18 cellular contexts compared by ENCODE assay signal in the genomic region with DNA sequence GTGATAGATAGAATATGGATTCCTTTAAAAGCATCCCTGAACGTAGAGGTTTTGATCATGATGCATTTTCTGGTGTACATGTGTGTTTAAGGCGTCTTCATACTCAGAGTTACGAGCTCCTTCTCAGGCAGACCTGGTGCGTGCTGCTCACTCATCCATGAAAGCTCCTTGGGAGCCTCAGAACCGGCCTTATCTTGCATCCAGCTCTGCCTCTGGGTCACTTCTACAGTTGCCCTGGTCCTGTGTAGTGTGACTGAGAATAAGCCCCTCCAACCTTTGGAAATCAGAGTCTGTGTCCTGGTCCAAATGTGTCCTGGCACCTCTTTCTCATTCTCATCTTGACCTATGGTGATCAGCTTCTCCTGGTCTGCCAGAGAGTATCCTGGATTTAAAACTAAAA. TPM values are rescaled to one million over a fixed set of nuclear protein-coding genes. Genes with fewer than 3 reads are reported as not detected.
"Had no signal": no experiment of that assay in that cellular context is flagged by ENCODE, and none has a peak within 500 bp of the region (broad histone marks: within the 10 kb centered on the region; RNA-seq: fewer than 3 reads in every experiment).

No MANE protein-coding gene starts in this region.

- H3K4me3 ChIP-seq: coronary artery, left lung, prostate gland, right atrium auricular region, sigmoid colon, stomach, thyroid gland had no signal

- H3K27me3 Mint-ChIP-seq: naive thymus-derived CD4-positive, alpha-beta T cell had no signal

- H3K36me3 ChIP-seq: left lung, prostate gland, thyroid gland had no signal

- H3K4me1 ChIP-seq: prostate gland, thyroid gland had no signal

- DNase-seq: kidney; left lung; mesenchymal stem cell; midbrain; naive thymus-derived CD4-positive, alpha-beta T cell; nucleus accumbens; sigmoid colon; stimulated activated CD4-positive, alpha-beta T cell treated with anti-CD3 and anti-CD28 coated beads, Interleukin-2, amount 100 ng/mL, for 24 hours; stimulated activated CD4-positive, alpha-beta T cell treated with anti-CD3 and anti-CD28 coated beads, Interleukin-4, amount 100 ng/mL, for 24 hours; stimulated activated naive CD4-positive, alpha-beta T cell treated with Interleukin-2 at 50 U/mL for 16 hours; stomach; trophoblast cell had no signal

- H3K36me3 Mint-ChIP-seq: stimulated activated effector memory CD8-positive, alpha-beta T cell treated with anti-CD3 and anti-CD28 coated beads, Interleukin-12 subunit alpha, Interleukin-12 subunit beta, amount 100 ng/mL, for 72 hours had no signal

- ATAC-seq: naive thymus-derived CD4-positive, alpha-beta T cell; stimulated activated effector memory CD8-positive, alpha-beta T cell treated with anti-CD3 and anti-CD28 coated beads, Interleukin-12 subunit alpha, Interleukin-12 subunit beta, amount 100 ng/mL, for 72 hours had no signal

- H3K27ac Mint-ChIP-seq: nephron; stimulated activated effector memory CD8-positive, alpha-beta T cell treated with anti-CD3 and anti-CD28 coated beads, Interleukin-12 subunit alpha, Interleukin-12 subunit beta, amount 100 ng/mL, for 72 hours had no signal

- H3K4me3 Mint-ChIP-seq: naive thymus-derived CD4-positive, alpha-beta T cell; nephron; stimulated activated effector memory CD8-positive, alpha-beta T cell treated with anti-CD3 and anti-CD28 coated beads, Interleukin-12 subunit alpha, Interleukin-12 subunit beta, amount 100 ng/mL, for 72 hours had no signal

- H3K27ac ChIP-seq: coronary artery, prostate gland, right atrium auricular region, sigmoid colon, thyroid gland had no signal

- H3K27me3 ChIP-seq: left lung, right atrium auricular region, sigmoid colon, stomach, thyroid gland had no signal

- H3K9me3 Mint-ChIP-seq: naive thymus-derived CD4-positive, alpha-beta T cell; nephron; stimulated activated effector memory CD8-positive, alpha-beta T cell treated with anti-CD3 and anti-CD28 coated beads, Interleukin-12 subunit alpha, Interleukin-12 subunit beta, amount 100 ng/mL, for 72 hours had no signal

- H3K4me1 Mint-ChIP-seq: nephron; stimulated activated effector memory CD8-positive, alpha-beta T cell treated with anti-CD3 and anti-CD28 coated beads, Interleukin-12 subunit alpha, Interleukin-12 subunit beta, amount 100 ng/mL, for 72 hours had no signal

- H3K9me3 ChIP-seq: left lung, prostate gland, right atrium auricular region, sigmoid colon, stomach, thyroid gland had no signal

RNA-seq across cellular contexts. Expression of a gene that starts 17.3 kb away (rescaled TPM):
- total RNA-seq: naive thymus-derived CD4-positive, alpha-beta T cell had no signal
- polyA plus RNA-seq: naive thymus-derived CD4-positive, alpha-beta T cell had no signal
